ENCODE assay signal across 8 cellular contexts in the genomic region with DNA sequence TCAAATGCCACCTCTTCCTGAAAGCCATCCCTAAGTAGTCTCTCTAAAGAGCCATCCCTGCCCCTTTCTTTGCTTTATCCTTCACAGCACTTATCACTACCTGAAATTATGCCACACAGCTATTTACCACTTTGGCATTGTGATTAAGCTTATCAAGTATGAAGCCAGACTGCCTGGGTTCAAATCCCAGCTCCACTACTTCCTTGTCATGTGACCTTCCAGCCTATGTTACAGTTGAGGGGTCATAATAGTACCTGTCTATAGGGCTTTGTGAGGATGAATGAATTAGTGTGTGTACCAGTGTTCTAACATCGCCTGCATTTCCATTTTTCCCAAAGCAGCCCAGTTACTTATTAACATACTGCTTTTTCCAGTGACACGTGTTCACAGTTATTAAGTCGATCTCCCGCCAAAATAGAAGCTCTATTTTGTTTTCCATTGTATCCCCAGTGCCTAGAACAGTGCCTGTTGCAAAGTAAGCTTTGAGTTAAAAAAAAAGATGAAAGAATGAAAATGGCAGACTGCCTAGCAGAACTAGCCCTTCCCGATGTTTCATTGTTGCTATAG. TPM values are rescaled to one million over a fixed set of nuclear protein-coding genes. Genes with fewer than 3 reads are reported as not detected.
DNase-seq lines count a peak whose midpoint lies in the region; ATAC-seq lines count a peak whose summit lies in the region.

No MANE protein-coding gene starts in this region.

- H3K9me3 ChIP-seq in esophagus (ENCODE audit: control insufficient read depth in 2 of 2, insufficient read depth in 1 of 2, low read depth in 1 of 2, low read length in 1 of 2): no peaks in the 10 kb centered on the region

- H3K4me3 ChIP-seq in esophagus (ENCODE audit: low read depth in 1 of 2, low read length in 2 of 2) (peak overlapping the region; percentile 67 to 88), skeletal muscle cell (ENCODE audit: low read depth, low read length) (peak overlapping the region; percentile 94)

- no peaks in the 10 kb centered on the region for H3K27me3 ChIP-seq in esophagus (ENCODE audit: control insufficient read depth in 1 of 2, insufficient read depth in 2 of 2, low read length in 2 of 2)

- H3K27ac ChIP-seq in esophagus (ENCODE audit: low read depth in 2 of 2, low read length in 1 of 2): peak overlapping the region; percentile 25 to 77

- DNase-seq in DMS79 treated with DMSO at 0.1 percent for 48 hours (lab: John Stamatoyannopoulos, UW): peak; percentile 52
- no peak for DNase-seq in DMS79 (lab: John Stamatoyannopoulos, UW)
- DNase-seq in NCI-H1694 treated with DMSO at 0.1 percent for 48 hours (lab: John Stamatoyannopoulos, UW): peak; percentile 57
- no peak for DNase-seq in skeletal muscle cell (ENCODE audit: low read depth)
- no peak for DNase-seq in HT-29 (ENCODE audit: low spot score)
- DNase-seq in middle frontal gyrus (ENCODE audit: extremely low spot score, low spot score): no peak

- WGBS in esophagus, 2 donors: 10 to 15% methylated on average over 5 of the region's 5 CpGs

- ATAC-seq in GM21390 (IDR thresholded peaks at IDR 0.05; ENCODE audit: unreplicated experiment): no peak

- no peaks in the 10 kb centered on the region for H3K36me3 ChIP-seq in esophagus (ENCODE audit: control insufficient read depth in 2 of 2, insufficient read depth in 2 of 2, low read length in 1 of 2)

- H3K4me1 ChIP-seq in esophagus (ENCODE audit: control insufficient read depth in 2 of 2, insufficient read depth in 2 of 2, low read length in 1 of 2): peaks cover 0 to 2% of the 10 kb centered on the region in 2 donors

RNA-seq across cellular contexts. Expression of gene ZSWIM9, which starts 32.8 kb away (rescaled TPM):
- polyA plus RNA-seq in esophagus: 1 to 10 TPM; 3.2 TPM
- total RNA-seq in HT-29 (2014; rRNA removed; shearing (Covaris generic)): 7.5 and 8.2 TPM in 2 replicates

RNA-seq across cellular contexts. Expression of gene LIG1, which starts 33.2 kb away (rescaled TPM):
- 10 to 100 TPM; 31.2 to 53.3 TPM for polyA plus RNA-seq in esophagus
- 174 and 182 TPM in 2 replicates for total RNA-seq in HT-29 (2014; rRNA removed; shearing (Covaris generic))

RNA-seq across cellular contexts. Expression of gene CARD8, which starts 52.4 kb away (rescaled TPM):
- polyA plus RNA-seq in esophagus: 10 to 100 TPM in 1 of 2 donors, 1 to 10 TPM in 1; 9.6 to 13.2 TPM
- total RNA-seq in HT-29 (2014; rRNA removed; shearing (Covaris generic)): 7.8 and 8.2 TPM in 2 replicates

Comparison
In these comparisons a context has a peak if more than half of its experiments do, and no peak if none do; other contexts are left out.
1. DNase-seq: peak in DMS79 treated with DMSO at 0.1 percent for 48 hours (single experiment) and NCI-H1694 treated with DMSO at 0.1 percent for 48 hours (single experiment); none in DMS79 (single experiment), skeletal muscle cell (single experiment), HT-29 (single experiment) and middle frontal gyrus (single experiment).